23 cellular contexts compared by ENCODE assay signal in the genomic region with DNA sequence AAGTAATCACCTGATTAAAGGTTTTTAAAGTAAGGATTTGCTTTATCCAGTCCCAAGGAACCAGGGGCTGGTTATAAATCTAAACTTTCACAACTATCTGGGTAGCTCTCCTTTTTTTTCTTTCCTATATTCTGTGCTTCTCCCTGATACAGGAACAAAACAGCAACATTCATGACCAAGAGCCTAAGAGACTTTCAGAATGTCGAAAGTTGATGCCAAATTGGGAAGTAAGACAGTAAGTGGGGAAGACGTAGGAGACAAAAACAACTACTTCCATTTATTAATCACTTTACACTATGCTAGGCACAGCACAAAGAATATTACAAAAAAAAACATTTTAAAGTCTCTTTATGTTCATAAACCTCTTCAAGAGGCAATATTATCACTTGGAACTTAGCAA.
"Had no signal": no experiment of that assay in that cellular context is flagged by ENCODE, and none has a peak within 500 bp of the region (broad histone marks: within the 10 kb centered on the region; RNA-seq: fewer than 3 reads in every experiment).

No MANE protein-coding gene starts in this region.

- DNase-seq: colonic mucosa; cortex of kidney; effector CD8-positive, alpha-beta T cell; effector memory CD8-positive, alpha-beta T cell; endodermal cell; erythroblast; esophagus squamous epithelium; foreskin fibroblast; foreskin melanocyte; gastrocnemius medialis; glutamatergic neuron; head of caudate nucleus; heart right ventricle; hippocampal formation; islet precursor cell; left cardiac atrium; left lung; left ventricle myocardium superior; lower lobe of right lung; mesendoderm; midbrain; naive thymus-derived CD4-positive, alpha-beta T cell had no signal

- FAIRE-seq: endometrium had no signal
